ENCODE assay signal across 1 cellular context in genomic region chr7:29921404-29922010, GRCh38.
TF ChIP-seq lines count a peak whose summit lies in the region.

No MANE protein-coding gene starts in this region.

TF ChIP-seq in GM23338, 12 proteins besides CTCF, POLR2A, EP300 and RAD21 (continued from another document):
- TF ChIP-seq, protein P1, sequence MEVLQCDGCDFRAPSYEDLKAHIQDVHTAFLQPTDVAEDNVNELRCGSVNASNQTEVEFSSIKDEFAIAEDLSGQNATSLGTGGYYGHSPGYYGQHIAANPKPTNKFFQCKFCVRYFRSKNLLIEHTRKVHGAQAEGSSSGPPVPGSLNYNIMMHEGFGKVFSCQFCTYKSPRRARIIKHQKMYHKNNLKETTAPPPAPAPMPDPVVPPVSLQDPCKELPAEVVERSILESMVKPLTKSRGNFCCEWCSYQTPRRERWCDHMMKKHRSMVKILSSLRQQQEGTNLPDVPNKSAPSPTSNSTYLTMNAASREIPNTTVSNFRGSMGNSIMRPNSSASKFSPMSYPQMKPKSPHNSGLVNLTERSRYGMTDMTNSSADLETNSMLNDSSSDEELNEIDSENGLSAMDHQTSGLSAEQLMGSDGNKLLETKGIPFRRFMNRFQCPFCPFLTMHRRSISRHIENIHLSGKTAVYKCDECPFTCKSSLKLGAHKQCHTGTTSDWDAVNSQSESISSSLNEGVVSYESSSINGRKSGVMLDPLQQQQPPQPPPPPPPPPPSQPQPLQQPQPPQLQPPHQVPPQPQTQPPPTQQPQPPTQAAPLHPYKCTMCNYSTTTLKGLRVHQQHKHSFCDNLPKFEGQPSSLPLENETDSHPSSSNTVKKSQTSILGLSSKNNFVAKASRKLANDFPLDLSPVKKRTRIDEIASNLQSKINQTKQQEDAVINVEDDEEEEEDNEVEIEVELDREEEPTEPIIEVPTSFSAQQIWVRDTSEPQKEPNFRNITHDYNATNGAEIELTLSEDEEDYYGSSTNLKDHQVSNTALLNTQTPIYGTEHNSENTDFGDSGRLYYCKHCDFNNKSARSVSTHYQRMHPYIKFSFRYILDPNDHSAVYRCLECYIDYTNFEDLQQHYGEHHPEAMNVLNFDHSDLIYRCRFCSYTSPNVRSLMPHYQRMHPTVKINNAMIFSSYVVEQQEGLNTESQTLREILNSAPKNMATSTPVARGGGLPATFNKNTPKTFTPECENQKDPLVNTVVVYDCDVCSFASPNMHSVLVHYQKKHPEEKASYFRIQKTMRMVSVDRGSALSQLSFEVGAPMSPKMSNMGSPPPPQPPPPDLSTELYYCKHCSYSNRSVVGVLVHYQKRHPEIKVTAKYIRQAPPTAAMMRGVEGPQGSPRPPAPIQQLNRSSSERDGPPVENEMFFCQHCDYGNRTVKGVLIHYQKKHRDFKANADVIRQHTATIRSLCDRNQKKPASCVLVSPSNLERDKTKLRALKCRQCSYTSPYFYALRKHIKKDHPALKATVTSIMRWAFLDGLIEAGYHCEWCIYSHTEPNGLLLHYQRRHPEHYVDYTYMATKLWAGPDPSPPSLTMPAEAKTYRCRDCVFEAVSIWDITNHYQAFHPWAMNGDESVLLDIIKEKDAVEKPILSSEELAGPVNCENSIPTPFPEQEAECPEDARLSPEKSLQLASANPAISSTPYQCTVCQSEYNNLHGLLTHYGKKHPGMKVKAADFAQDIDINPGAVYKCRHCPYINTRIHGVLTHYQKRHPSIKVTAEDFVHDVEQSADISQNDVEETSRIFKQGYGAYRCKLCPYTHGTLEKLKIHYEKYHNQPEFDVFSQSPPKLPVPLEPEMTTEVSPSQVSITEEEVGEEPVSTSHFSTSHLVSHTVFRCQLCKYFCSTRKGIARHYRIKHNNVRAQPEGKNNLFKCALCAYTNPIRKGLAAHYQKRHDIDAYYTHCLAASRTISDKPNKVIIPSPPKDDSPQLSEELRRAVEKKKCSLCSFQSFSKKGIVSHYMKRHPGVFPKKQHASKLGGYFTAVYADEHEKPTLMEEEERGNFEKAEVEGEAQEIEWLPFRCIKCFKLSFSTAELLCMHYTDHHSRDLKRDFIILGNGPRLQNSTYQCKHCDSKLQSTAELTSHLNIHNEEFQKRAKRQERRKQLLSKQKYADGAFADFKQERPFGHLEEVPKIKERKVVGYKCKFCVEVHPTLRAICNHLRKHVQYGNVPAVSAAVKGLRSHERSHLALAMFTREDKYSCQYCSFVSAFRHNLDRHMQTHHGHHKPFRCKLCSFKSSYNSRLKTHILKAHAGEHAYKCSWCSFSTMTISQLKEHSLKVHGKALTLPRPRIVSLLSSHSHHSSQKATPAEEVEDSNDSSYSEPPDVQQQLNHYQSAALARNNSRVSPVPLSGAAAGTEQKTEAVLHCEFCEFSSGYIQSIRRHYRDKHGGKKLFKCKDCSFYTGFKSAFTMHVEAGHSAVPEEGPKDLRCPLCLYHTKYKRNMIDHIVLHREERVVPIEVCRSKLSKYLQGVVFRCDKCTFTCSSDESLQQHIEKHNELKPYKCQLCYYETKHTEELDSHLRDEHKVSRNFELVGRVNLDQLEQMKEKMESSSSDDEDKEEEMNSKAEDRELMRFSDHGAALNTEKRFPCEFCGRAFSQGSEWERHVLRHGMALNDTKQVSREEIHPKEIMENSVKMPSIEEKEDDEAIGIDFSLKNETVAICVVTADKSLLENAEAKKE (CRISPR knock-in tag; IDR thresholded peaks at IDR 0.05): no peak
